ENCODE assay signal across 13 cellular contexts in genomic region chr2:55012648-55013484, GRCh38. TPM values are rescaled to one million over a fixed set of nuclear protein-coding genes. Genes with fewer than 3 reads are reported as not detected.
DNase-seq lines count a peak whose midpoint lies in the region; ATAC-seq, FAIRE-seq and TF ChIP-seq lines count a peak whose summit lies in the region.
"Had no signal": no experiment of that assay in that cellular context is flagged by ENCODE, and none has a peak within 500 bp of the region (broad histone marks: within the 10 kb centered on the region; RNA-seq: fewer than 3 reads in every experiment).

No MANE protein-coding gene starts in this region.

- H3K36me3 ChIP-seq in bronchial epithelial cell (ENCODE audit: control insufficient read depth, insufficient read depth, low read length) (no peaks in the 10 kb centered on the region), mucosa of descending colon (ENCODE audit: low read depth) (no peaks in the 10 kb centered on the region), upper lobe of right lung (no peaks in the 10 kb centered on the region)
- H3K36me3 ChIP-seq: uterus had no signal

- FAIRE-seq in bronchial epithelial cell (lab: Jason Lieb, UNC) = no peak

- peaks cover 3% of the 10 kb centered on the region for H3K9me3 Mint-ChIP-seq in activated naive CD8-positive, alpha-beta T cell (ENCODE audit: low read depth)
- no peaks in the 10 kb centered on the region for H3K9me3 Mint-ChIP-seq in activated naive CD8-positive, alpha-beta T cell treated with anti-CD3 and anti-CD28 coated beads, Interleukin-2, amount 50 U/mL, for 24 hours
- H3K9me3 Mint-ChIP-seq: activated CD4-positive, alpha-beta memory T cell treated with anti-CD3 and anti-CD28 coated beads for 36 hours had no signal

- H3K4me3 ChIP-seq in bronchial epithelial cell (ENCODE audit: low read depth, low read length) (no peak overlapping the region), mucosa of descending colon (no peak overlapping the region), upper lobe of right lung (no peak overlapping the region)
- H3K4me3 ChIP-seq: uterus had no signal

- peak overlapping the region; percentile 67 for H3K27ac Mint-ChIP-seq in activated naive CD8-positive, alpha-beta T cell
- H3K27ac Mint-ChIP-seq in activated naive CD8-positive, alpha-beta T cell treated with anti-CD3 and anti-CD28 coated beads, Interleukin-2, amount 50 U/mL, for 24 hours = no peak overlapping the region
- H3K27ac Mint-ChIP-seq: activated CD4-positive, alpha-beta memory T cell treated with anti-CD3 and anti-CD28 coated beads for 36 hours had no signal

- DNase-seq in activated naive CD8-positive, alpha-beta T cell treated with anti-CD3 and anti-CD28 coated beads, Interleukin-2, amount 50 U/mL, for 24 hours = no peak
- peak; percentile 63 for DNase-seq in bronchial epithelial cell (ENCODE audit: low read depth)
- no peak for DNase-seq in mucosa of descending colon
- no peak for DNase-seq in upper lobe of right lung
- no peak for DNase-seq in SIG-M5 treated with dmso at 0.1 percent for 504 hours (lab: John Stamatoyannopoulos, UW; ENCODE audit: unreplicated experiment)
- DNase-seq: activated CD4-positive, alpha-beta memory T cell treated with anti-CD3 and anti-CD28 coated beads for 36 hours; NCI-H2171 treated with DMSO at 0.1 percent for 48 hours; SIG-M5; stimulated activated CD4-positive, alpha-beta T cell treated with anti-CD3 and anti-CD28 coated beads, Interleukin-4, amount 100 ng/mL, for 4 hours; uterus had no signal

- peaks cover 41% of the 10 kb centered on the region for H3K4me1 ChIP-seq in mucosa of descending colon (ENCODE audit: low read depth)
- H3K4me1 ChIP-seq in upper lobe of right lung = peaks cover 69% of the 10 kb centered on the region

- H3K27me3 ChIP-seq in bronchial epithelial cell (ENCODE audit: control insufficient read depth, insufficient read depth, low read length) = no peaks in the 10 kb centered on the region
- H3K27me3 ChIP-seq in upper lobe of right lung = no peaks in the 10 kb centered on the region
- H3K27me3 ChIP-seq: uterus had no signal

- TF ChIP-seq CTCF in bronchial epithelial cell (IDR thresholded peaks at IDR 0.05; ENCODE audit: insufficient read depth, low read length, severe bottlenecking) (no peak), mucosa of descending colon (IDR thresholded peaks at IDR 0.05) (no peak), upper lobe of right lung (IDR thresholded peaks at IDR 0.05) (no peak)

- ATAC-seq in activated naive CD8-positive, alpha-beta T cell treated with anti-CD3 and anti-CD28 coated beads, Interleukin-2, amount 50 U/mL, for 24 hours = no peak
- peak; percentile 20 for ATAC-seq in mucosa of descending colon
- ATAC-seq in upper lobe of right lung = no peak
- no peak for ATAC-seq in HG03571 (IDR thresholded peaks at IDR 0.05; ENCODE audit: unreplicated experiment)
- ATAC-seq in HG03025 (IDR thresholded peaks at IDR 0.05; ENCODE audit: low FRiP score, unreplicated experiment) = no peak

- no peaks in the 10 kb centered on the region for H3K27me3 Mint-ChIP-seq in activated naive CD8-positive, alpha-beta T cell
- no peaks in the 10 kb centered on the region for H3K27me3 Mint-ChIP-seq in activated naive CD8-positive, alpha-beta T cell treated with anti-CD3 and anti-CD28 coated beads, Interleukin-2, amount 50 U/mL, for 24 hours
- H3K27me3 Mint-ChIP-seq: activated CD4-positive, alpha-beta memory T cell treated with anti-CD3 and anti-CD28 coated beads for 36 hours had no signal

- H3K9me3 ChIP-seq in mucosa of descending colon (no peaks in the 10 kb centered on the region), upper lobe of right lung (no peaks in the 10 kb centered on the region)
- H3K9me3 ChIP-seq: uterus had no signal

- H3K27ac ChIP-seq in upper lobe of right lung = peak overlapping the region; percentile 37

- peaks cover 4% of the 10 kb centered on the region for H3K36me3 Mint-ChIP-seq in activated naive CD8-positive, alpha-beta T cell
- peaks cover 3% of the 10 kb centered on the region for H3K36me3 Mint-ChIP-seq in activated naive CD8-positive, alpha-beta T cell treated with anti-CD3 and anti-CD28 coated beads, Interleukin-2, amount 50 U/mL, for 24 hours (ENCODE audit: low read depth)
- H3K36me3 Mint-ChIP-seq: activated CD4-positive, alpha-beta memory T cell treated with anti-CD3 and anti-CD28 coated beads for 36 hours had no signal

- intact Hi-C loops in mucosa of descending colon (cut with DNase I, micrococcal nuclease) = loop anchor here in 1 of 2 donors (10.0 kb wide), 1 partner anchor 152 kb away; no protein-coding TSS in a partner anchor
- intact Hi-C loops in upper lobe of right lung (cut with DNase I) = loop anchor here (5.0 kb wide), 1 partner anchor 159 kb away; no protein-coding TSS in a partner anchor

- no peak overlapping the region for H3K4me3 Mint-ChIP-seq in activated naive CD8-positive, alpha-beta T cell
- H3K4me3 Mint-ChIP-seq in activated naive CD8-positive, alpha-beta T cell treated with anti-CD3 and anti-CD28 coated beads, Interleukin-2, amount 50 U/mL, for 24 hours = no peak overlapping the region
- H3K4me3 Mint-ChIP-seq: activated CD4-positive, alpha-beta memory T cell treated with anti-CD3 and anti-CD28 coated beads for 36 hours had no signal

- H3K4me1 Mint-ChIP-seq in activated naive CD8-positive, alpha-beta T cell (ENCODE audit: low read depth) = peaks cover 63% of the 10 kb centered on the region
- peaks cover 43% of the 10 kb centered on the region for H3K4me1 Mint-ChIP-seq in activated naive CD8-positive, alpha-beta T cell treated with anti-CD3 and anti-CD28 coated beads, Interleukin-2, amount 50 U/mL, for 24 hours

RNA-seq across cellular contexts. Expression of gene RTN4, which starts 37.4 kb away (rescaled TPM):
- total RNA-seq in bronchial epithelial cell = 106 and 162 TPM in 2 replicates
- total RNA-seq in mucosa of descending colon = 100 to 1,000 TPM; 219 to 278 (median 224) TPM
- total RNA-seq in upper lobe of right lung = 275 TPM
